In genomic region chr18:58043452-58044369, GRCh38 we compare ENCODE assay signal across 8 cellular contexts. TPM values are rescaled to one million over a fixed set of nuclear protein-coding genes. Genes with fewer than 3 reads are reported as not detected.
DNase-seq lines count a peak whose midpoint lies in the region; ATAC-seq lines count a peak whose summit lies in the region.

TSS of gene NEDD4L (plus strand) at chr18:58044226. CDS start at chr18:58044661, 435 bp downstream.

- peak within 1 kb of the TSS; percentile 58 for H3K27ac Mint-ChIP-seq in activated T-helper 2 cell treated with anti-CD3 and anti-CD28 coated beads, Interferon-gamma antibody, Interleukin-2, Interleukin-4, amounts not matched to agents 10 μg/mL and 5 μg/mL and 100 μg/mL, durations not matched to agents 14 hours and 24 hours and 36 hours
- peak within 1 kb of the TSS; percentile 28 to 52 for H3K27ac Mint-ChIP-seq in natural killer cell treated with Interleukin-12 subunit alpha and Interleukin-12 subunit beta and Interleukin-15 and Interleukin-18, amount 100 ng/mL, for 72 hours

- H3K4me1 Mint-ChIP-seq in activated T-helper 2 cell treated with anti-CD3 and anti-CD28 coated beads, Interferon-gamma antibody, Interleukin-2, Interleukin-4, amounts not matched to agents 10 μg/mL and 5 μg/mL and 100 μg/mL, durations not matched to agents 14 hours and 24 hours and 36 hours (ENCODE audit: low read depth) = peaks cover 28% of the 10 kb centered on the region
- peaks cover 24 to 27% of the 10 kb centered on the region in 2 donors for H3K4me1 Mint-ChIP-seq in natural killer cell treated with Interleukin-12 subunit alpha and Interleukin-12 subunit beta and Interleukin-15 and Interleukin-18, amount 100 ng/mL, for 72 hours (ENCODE audit: low read depth in 2 of 2)

- H3K4me3 Mint-ChIP-seq in activated T-helper 2 cell treated with anti-CD3 and anti-CD28 coated beads, Interferon-gamma antibody, Interleukin-2, Interleukin-4, amounts not matched to agents 10 μg/mL and 5 μg/mL and 100 μg/mL, durations not matched to agents 14 hours and 24 hours and 36 hours (ENCODE audit: low read depth) = peak within 1 kb of the TSS; percentile 90
- peak within 1 kb of the TSS; percentile 92 for H3K4me3 Mint-ChIP-seq in natural killer cell treated with Interleukin-12 subunit alpha and Interleukin-12 subunit beta and Interleukin-15 and Interleukin-18, amount 100 ng/mL, for 72 hours

- H3K27me3 Mint-ChIP-seq in activated T-helper 2 cell treated with anti-CD3 and anti-CD28 coated beads, Interferon-gamma antibody, Interleukin-2, Interleukin-4, amounts not matched to agents 10 μg/mL and 5 μg/mL and 100 μg/mL, durations not matched to agents 14 hours and 24 hours and 36 hours (ENCODE audit: low read depth) = peaks cover 49% of the 10 kb centered on the region
- H3K27me3 Mint-ChIP-seq in natural killer cell treated with Interleukin-12 subunit alpha and Interleukin-12 subunit beta and Interleukin-15 and Interleukin-18, amount 100 ng/mL, for 72 hours = peaks cover 13 to 28% of the 10 kb centered on the region in 2 donors

- no peaks in the 10 kb centered on the region for H3K9me3 Mint-ChIP-seq in activated T-helper 2 cell treated with anti-CD3 and anti-CD28 coated beads, Interferon-gamma antibody, Interleukin-2, Interleukin-4, amounts not matched to agents 10 μg/mL and 5 μg/mL and 100 μg/mL, durations not matched to agents 14 hours and 24 hours and 36 hours
- no peaks in the 10 kb centered on the region for H3K9me3 Mint-ChIP-seq in natural killer cell treated with Interleukin-12 subunit alpha and Interleukin-12 subunit beta and Interleukin-15 and Interleukin-18, amount 100 ng/mL, for 72 hours

- H3K36me3 Mint-ChIP-seq in activated T-helper 2 cell treated with anti-CD3 and anti-CD28 coated beads, Interferon-gamma antibody, Interleukin-2, Interleukin-4, amounts not matched to agents 10 μg/mL and 5 μg/mL and 100 μg/mL, durations not matched to agents 14 hours and 24 hours and 36 hours (ENCODE audit: low read depth) = no peaks in the 10 kb centered on the region
- H3K36me3 Mint-ChIP-seq in natural killer cell treated with Interleukin-12 subunit alpha and Interleukin-12 subunit beta and Interleukin-15 and Interleukin-18, amount 100 ng/mL, for 72 hours = no peaks in the 10 kb centered on the region

- DNase-seq in DMS79 treated with DMSO at 0.1 percent for 48 hours (lab: John Stamatoyannopoulos, UW) (peak; percentile 82), KG1 (lab: John Stamatoyannopoulos, UW) (peak; percentile 36), RPMI7951 (ENCODE audit: low read depth) (peak; percentile 72), fibroblast of peridontal ligament (ENCODE audit: extremely low read depth) (peak; percentile 75)
- DNase-seq in activated T-helper 2 cell treated with anti-CD3 and anti-CD28 coated beads, Interferon-gamma antibody, Interleukin-2, Interleukin-4, amounts not matched to agents 10 μg/mL and 5 μg/mL and 100 μg/mL, durations not matched to agents 14 hours and 24 hours and 36 hours (ENCODE audit: low spot score) = peak; percentile 66
- peak; percentile 88 for DNase-seq in natural killer cell treated with Interleukin-12 subunit alpha and Interleukin-12 subunit beta and Interleukin-15 and Interleukin-18, amount 100 ng/mL, for 72 hours (ENCODE audit: low spot score)
- peak; percentile 50 to 76 (median 62) for DNase-seq in stimulated activated naive CD4-positive, alpha-beta T cell (lab: John Stamatoyannopoulos, UW)

- ATAC-seq in GM21786 (IDR thresholded peaks at IDR 0.05; ENCODE audit: unreplicated experiment) = peak; percentile 73
- ATAC-seq in natural killer cell treated with Interleukin-12 subunit alpha and Interleukin-12 subunit beta and Interleukin-15 and Interleukin-18, amount 100 ng/mL, for 72 hours = peak; percentile 90 to 92

- intact Hi-C loops in activated T-helper 2 cell treated with anti-CD3 and anti-CD28 coated beads, Interferon-gamma antibody, Interleukin-2, Interleukin-4, amounts not matched to agents 10 μg/mL and 5 μg/mL and 100 μg/mL, durations not matched to agents 14 hours and 24 hours and 36 hours (cut with micrococcal nuclease) = loop anchor here (1.0 to 10.0 kb wide), 7 partner anchors 79 to 411 kb away; no protein-coding TSS in a partner anchor

RNA-seq across cellular contexts. Expression of gene NEDD4L, which starts in this region (rescaled TPM):
- total RNA-seq in RPMI7951 (2014; rRNA removed; shearing (Covaris generic)) = 8.6 and 10.9 TPM in 2 replicates
- 5.1 and 6.2 TPM in 2 replicates for total RNA-seq in activated T-helper 2 cell treated with anti-CD3 and anti-CD28 coated beads, Interferon-gamma antibody, Interleukin-2, Interleukin-4, amounts not matched to agents 10 μg/mL and 5 μg/mL and 100 μg/mL, durations not matched to agents 14 hours and 24 hours and 36 hours
- total RNA-seq in natural killer cell treated with Interleukin-12 subunit alpha and Interleukin-12 subunit beta and Interleukin-15 and Interleukin-18, amount 100 ng/mL, for 72 hours = 10 to 100 TPM in 1 of 2 donors, 1 to 10 TPM in 1; 8.6 to 16.5 TPM

Comparison
In these comparisons a context has a peak if more than half of its experiments do, and no peak if none do; other contexts are left out.
1. Peak in every context shown above with its lines: DNase-seq and ATAC-seq.
2. DNase-seq: peak in every context shown above with its lines; median percentile 88 in natural killer cell treated with Interleukin-12 subunit alpha and Interleukin-12 subunit beta and Interleukin-15 and Interleukin-18, amount 100 ng/mL, for 72 hours; 82 in DMS79 treated with DMSO at 0.1 percent for 48 hours; 75 in fibroblast of peridontal ligament; 72 in RPMI7951; 66 in activated T-helper 2 cell treated with anti-CD3 and anti-CD28 coated beads, Interferon-gamma antibody, Interleukin-2, Interleukin-4, amounts not matched to agents 10 μg/mL and 5 μg/mL and 100 μg/mL, durations not matched to agents 14 hours and 24 hours and 36 hours; 62 in stimulated activated naive CD4-positive, alpha-beta T cell; 36 in KG1.